In genomic region chr18:7021994-7022840, GRCh38 we compare ENCODE assay signal across 8 cellular contexts.
DNase-seq lines count a peak whose midpoint lies in the region; ATAC-seq, FAIRE-seq and TF ChIP-seq lines count a peak whose summit lies in the region.

No MANE protein-coding gene starts in this region.

- H3K4me2 ChIP-seq in KMS-11 = no peak overlapping the region

- no peak overlapping the region for H3K4me3 ChIP-seq in KMS-11 (IDR thresholded peaks at IDR 0.05; ENCODE audit: insufficient read depth, low read depth, low read length)

- H3K4me1 ChIP-seq in KMS-11 (ENCODE audit: low read depth, poor library complexity, severe bottlenecking) = no peaks in the 10 kb centered on the region

- DNase-seq in Caki2 (ENCODE audit: low read depth) = peak; percentile 51
- DNase-seq in RCC 7860 (ENCODE audit: low spot score) = peak; percentile 68
- DNase-seq in fibroblast of peridontal ligament (ENCODE audit: extremely low read depth) = peak; percentile 15
- no peak for DNase-seq in effector CD8-positive, alpha-beta T cell (lab: John Stamatoyannopoulos, UW)
- DNase-seq in GM20000 (ENCODE audit: low spot score) = no peak
- no peak for DNase-seq in activated CD4-positive, CD25-positive, alpha-beta regulatory T cell treated with anti-CD3 and anti-CD28 coated beads, Interleukin-2, amount 50 U/mL, for 72 hours

- in situ Hi-C loops in Caki2 (cut with HindIII; ENCODE audit: low pct_unique_long_range_greater_than_20kb, low sequenced_read_pairs) = no loop called here

- no peak for ATAC-seq in HG03354 (IDR thresholded peaks at IDR 0.05; ENCODE audit: poor library complexity, severe bottlenecking, unreplicated experiment)

- no peaks in the 10 kb centered on the region for H4K20me1 ChIP-seq in KMS-11 (ENCODE audit: insufficient read depth)

- TF ChIP-seq CTCF in KMS-11 (conservative IDR thresholded peaks at IDR 0.05; ENCODE audit: low read depth, low read length) (peak; percentile 58), GM20000 (IDR thresholded peaks at IDR 0.05; ENCODE audit: extremely low read depth, missing control alignments) (no peak)

- H3K36me3 ChIP-seq in KMS-11 (ENCODE audit: insufficient read depth) = no peaks in the 10 kb centered on the region

- H3K27ac ChIP-seq in KMS-11 = no peak overlapping the region

- H3K27me3 ChIP-seq in KMS-11 (ENCODE audit: insufficient read depth, low read depth) = no peaks in the 10 kb centered on the region

- H3K79me2 ChIP-seq in KMS-11 (ENCODE audit: insufficient read depth, low read depth) = no peaks in the 10 kb centered on the region

- H3K9ac ChIP-seq in KMS-11 = no peak overlapping the region

- H2AFZ ChIP-seq in KMS-11 (ENCODE audit: low read depth) = no peak overlapping the region

- peak; percentile 78 for FAIRE-seq in RCC 7860 (lab: Jason Lieb, UNC)

Comparison
In these comparisons a context has a peak if more than half of its experiments do, and no peak if none do; other contexts are left out.
1. DNase-seq: peak in Caki2 (single experiment), RCC 7860 (single experiment) and fibroblast of peridontal ligament (single experiment); none in effector CD8-positive, alpha-beta T cell (single experiment), GM20000 (single experiment) and activated CD4-positive, CD25-positive, alpha-beta regulatory T cell treated with anti-CD3 and anti-CD28 coated beads, Interleukin-2, amount 50 U/mL, for 72 hours (single experiment).